In the genomic region with DNA sequence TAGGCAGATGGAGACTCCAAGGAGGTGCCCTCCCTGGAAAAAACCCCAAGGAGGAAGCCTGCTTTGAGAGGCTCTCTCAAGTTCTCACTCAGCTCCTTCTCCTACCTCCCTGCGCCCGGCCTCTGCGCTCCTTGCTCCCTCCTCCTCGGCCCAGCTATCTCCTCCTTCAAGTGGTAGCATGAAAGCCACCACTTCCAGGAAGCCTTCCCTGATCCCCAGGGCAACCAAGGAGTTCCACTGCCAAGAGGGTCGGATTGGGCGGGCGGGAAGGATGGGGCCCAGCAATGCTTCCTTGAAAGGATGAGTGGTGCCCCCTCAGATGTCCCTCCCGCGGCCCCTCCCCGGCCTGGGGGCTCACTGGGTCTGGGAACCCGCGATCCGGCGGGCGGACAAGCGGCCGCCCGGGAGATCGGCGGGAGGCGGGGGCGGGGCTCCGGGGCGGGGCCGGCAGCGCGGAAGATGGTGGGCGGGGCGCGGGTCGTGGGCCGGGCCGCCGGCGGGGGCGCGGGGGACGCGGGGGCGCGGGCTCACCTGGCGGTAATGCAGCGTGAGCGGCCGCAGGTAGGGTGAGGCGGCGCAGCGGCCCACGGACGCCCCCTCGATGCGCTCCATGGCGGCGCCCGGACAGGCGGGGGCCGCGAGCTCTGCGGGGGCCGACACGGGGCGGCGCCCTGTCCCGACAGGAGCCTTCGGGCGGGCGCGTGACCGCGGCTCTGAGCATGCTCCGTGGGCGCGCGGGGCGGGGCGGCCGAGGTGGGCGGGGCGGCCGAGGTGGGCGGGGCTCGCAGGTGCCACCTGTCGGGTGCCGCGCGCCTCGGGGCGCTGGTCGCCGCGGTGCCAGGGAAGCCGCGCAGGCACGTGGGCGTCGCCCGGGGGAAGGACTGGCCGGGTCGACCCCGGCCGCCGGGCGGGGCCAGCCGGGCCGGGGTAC, we compare ENCODE assay signal across 1 cellular context.
TF ChIP-seq lines count a peak whose summit lies in the region.

TSS of gene NUDT14 (minus strand) at position 715 of the 931 bp plus-strand sequence. CDS start at position 612, 103 bp downstream.

TF ChIP-seq in HEK293, 187 proteins besides CTCF, POLR2A, EP300 and RAD21 (continued from another document):
- TF ChIP-seq, protein P1, sequence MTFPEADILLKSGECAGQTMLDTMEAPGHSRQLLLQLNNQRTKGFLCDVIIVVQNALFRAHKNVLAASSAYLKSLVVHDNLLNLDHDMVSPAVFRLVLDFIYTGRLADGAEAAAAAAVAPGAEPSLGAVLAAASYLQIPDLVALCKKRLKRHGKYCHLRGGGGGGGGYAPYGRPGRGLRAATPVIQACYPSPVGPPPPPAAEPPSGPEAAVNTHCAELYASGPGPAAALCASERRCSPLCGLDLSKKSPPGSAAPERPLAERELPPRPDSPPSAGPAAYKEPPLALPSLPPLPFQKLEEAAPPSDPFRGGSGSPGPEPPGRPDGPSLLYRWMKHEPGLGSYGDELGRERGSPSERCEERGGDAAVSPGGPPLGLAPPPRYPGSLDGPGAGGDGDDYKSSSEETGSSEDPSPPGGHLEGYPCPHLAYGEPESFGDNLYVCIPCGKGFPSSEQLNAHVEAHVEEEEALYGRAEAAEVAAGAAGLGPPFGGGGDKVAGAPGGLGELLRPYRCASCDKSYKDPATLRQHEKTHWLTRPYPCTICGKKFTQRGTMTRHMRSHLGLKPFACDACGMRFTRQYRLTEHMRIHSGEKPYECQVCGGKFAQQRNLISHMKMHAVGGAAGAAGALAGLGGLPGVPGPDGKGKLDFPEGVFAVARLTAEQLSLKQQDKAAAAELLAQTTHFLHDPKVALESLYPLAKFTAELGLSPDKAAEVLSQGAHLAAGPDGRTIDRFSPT (tag by site-specific recombination; IDR thresholded peaks at IDR 0.05) = no peak
